1 cellular context compared by ENCODE assay signal in the genomic region with DNA sequence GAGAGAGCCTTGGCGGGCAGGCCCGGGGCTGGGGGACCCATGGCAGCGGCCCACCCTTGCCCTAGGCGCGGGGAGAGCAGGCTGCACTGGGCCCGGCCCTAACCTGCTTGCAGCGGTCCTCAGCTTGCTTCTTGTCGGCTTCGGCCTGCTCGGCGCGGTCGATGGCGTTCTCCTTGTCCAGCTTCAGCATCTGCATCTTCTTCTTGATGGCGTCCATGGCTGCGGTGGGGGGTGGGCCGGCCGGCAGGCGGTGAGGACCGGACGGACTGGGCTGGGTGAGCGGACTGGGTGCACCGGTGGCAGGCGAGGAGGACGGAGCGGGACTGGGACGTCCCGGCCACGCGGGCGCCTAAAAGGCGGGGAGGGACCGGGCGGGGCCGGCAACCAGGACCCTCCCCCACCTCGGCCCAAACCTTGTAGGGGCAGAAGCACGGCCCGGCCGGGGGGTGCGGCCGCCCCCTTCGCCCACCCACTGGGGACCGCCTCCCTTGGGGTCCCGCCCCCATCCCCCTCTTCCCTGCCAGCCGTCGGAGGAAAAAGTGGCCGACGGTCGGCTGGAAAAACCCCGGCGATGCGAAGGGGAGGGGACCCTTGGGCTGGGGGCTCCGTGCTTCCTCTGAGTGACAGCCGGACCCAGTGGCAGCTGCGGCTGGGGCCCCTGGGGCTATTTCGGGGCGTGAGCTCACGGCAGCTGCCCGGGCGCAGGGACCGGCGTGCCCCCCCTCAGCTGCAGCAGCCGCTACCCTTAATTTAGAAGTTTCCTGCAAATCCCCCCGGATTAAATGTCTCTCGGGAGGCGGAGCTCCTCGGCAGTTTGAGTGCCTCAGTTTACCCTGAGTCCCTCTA.
TF ChIP-seq lines count a peak whose summit lies in the region.

TPM2 (minus strand) TSS at position 325 of the 846 bp plus-strand sequence; CDS start at position 217, 108 bp downstream.

TF ChIP-seq in WTC11, 78 proteins besides CTCF, POLR2A, EP300 and RAD21 (continued from another document and continues in another):
- TF ChIP-seq STAT6 (CRISPR knock-in tag; conservative IDR thresholded peaks at IDR 0.05; ENCODE audit: low read depth) (no peak), NFYB (CRISPR knock-in tag; conservative IDR thresholded peaks at IDR 0.05; ENCODE audit: low read depth) (no peak), TCF7 (CRISPR knock-in tag; IDR thresholded peaks at IDR 0.05; ENCODE audit: low read depth) (no peak), EMX1 (CRISPR knock-in tag; IDR thresholded peaks at IDR 0.05) (no peak), NFE2L1 (CRISPR knock-in tag; IDR thresholded peaks at IDR 0.05) (0 out of 2 replicates have a peak, but pooled peaks have one; percentile 55), MXD4 (CRISPR knock-in tag; IDR thresholded peaks at IDR 0.05; ENCODE audit: borderline replicate concordance) (no peak), ZBTB21 (CRISPR knock-in tag; IDR thresholded peaks at IDR 0.05; ENCODE audit: borderline replicate concordance) (no peak; the same call in 1 of the 2 replicates), ATF2 (CRISPR knock-in tag; IDR thresholded peaks at IDR 0.05; ENCODE audit: borderline replicate concordance, low read depth) (no peak), JUN (CRISPR knock-in tag; IDR thresholded peaks at IDR 0.05) (no peak), TP53 (CRISPR knock-in tag; IDR thresholded peaks at IDR 0.05) (no peak; the same call in 1 of the 2 replicates), SMAD4 (CRISPR knock-in tag; IDR thresholded peaks at IDR 0.05) (no peak), FOXK1 (CRISPR knock-in tag; IDR thresholded peaks at IDR 0.05) (peak; percentile 32), ZNF671 (CRISPR knock-in tag; IDR thresholded peaks at IDR 0.05) (no peak), ATF1 (CRISPR knock-in tag; IDR thresholded peaks at IDR 0.05) (no peak), E2F5 (CRISPR knock-in tag; IDR thresholded peaks at IDR 0.05) (no peak; the same call in 1 of the 2 replicates), USF1 (CRISPR knock-in tag; IDR thresholded peaks at IDR 0.05) (no peak), CBFB (CRISPR knock-in tag; IDR thresholded peaks at IDR 0.05; ENCODE audit: low read depth) (no peak), GABPB1 (CRISPR knock-in tag; IDR thresholded peaks at IDR 0.05) (no peak), SOX15 (CRISPR knock-in tag; IDR thresholded peaks at IDR 0.05) (no peak), ESRRA (CRISPR knock-in tag; IDR thresholded peaks at IDR 0.05; ENCODE audit: borderline replicate concordance) (no peak), NR1H2 (CRISPR knock-in tag; IDR thresholded peaks at IDR 0.05) (no peak), ETV6 (CRISPR knock-in tag; IDR thresholded peaks at IDR 0.05) (peak; percentile 80), TEAD1 (CRISPR knock-in tag; IDR thresholded peaks at IDR 0.05) (peak; percentile 49; the same call in 1 of the 2 replicates), ZMAT4 (CRISPR knock-in tag; IDR thresholded peaks at IDR 0.05) (no peak), ZNF121 (CRISPR knock-in tag; IDR thresholded peaks at IDR 0.05) (0 out of 2 replicates have a peak, but pooled peaks have one; percentile 42), OVOL2 (CRISPR knock-in tag; IDR thresholded peaks at IDR 0.05; ENCODE audit: borderline replicate concordance) (no peak), USF2 (CRISPR knock-in tag; IDR thresholded peaks at IDR 0.05) (no peak; the same call in 1 of the 2 replicates), JAZF1 (CRISPR knock-in tag; IDR thresholded peaks at IDR 0.05) (no peak), FOXP1 (CRISPR knock-in tag; IDR thresholded peaks at IDR 0.05; ENCODE audit: borderline replicate concordance) (peak; percentile 89)
- TF ChIP-seq, protein P1, sequence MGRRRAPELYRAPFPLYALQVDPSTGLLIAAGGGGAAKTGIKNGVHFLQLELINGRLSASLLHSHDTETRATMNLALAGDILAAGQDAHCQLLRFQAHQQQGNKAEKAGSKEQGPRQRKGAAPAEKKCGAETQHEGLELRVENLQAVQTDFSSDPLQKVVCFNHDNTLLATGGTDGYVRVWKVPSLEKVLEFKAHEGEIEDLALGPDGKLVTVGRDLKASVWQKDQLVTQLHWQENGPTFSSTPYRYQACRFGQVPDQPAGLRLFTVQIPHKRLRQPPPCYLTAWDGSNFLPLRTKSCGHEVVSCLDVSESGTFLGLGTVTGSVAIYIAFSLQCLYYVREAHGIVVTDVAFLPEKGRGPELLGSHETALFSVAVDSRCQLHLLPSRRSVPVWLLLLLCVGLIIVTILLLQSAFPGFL (CRISPR knock-in tag; IDR thresholded peaks at IDR 0.05; ENCODE audit: borderline replicate concordance) = no peak
- TF ChIP-seq, protein P2, sequence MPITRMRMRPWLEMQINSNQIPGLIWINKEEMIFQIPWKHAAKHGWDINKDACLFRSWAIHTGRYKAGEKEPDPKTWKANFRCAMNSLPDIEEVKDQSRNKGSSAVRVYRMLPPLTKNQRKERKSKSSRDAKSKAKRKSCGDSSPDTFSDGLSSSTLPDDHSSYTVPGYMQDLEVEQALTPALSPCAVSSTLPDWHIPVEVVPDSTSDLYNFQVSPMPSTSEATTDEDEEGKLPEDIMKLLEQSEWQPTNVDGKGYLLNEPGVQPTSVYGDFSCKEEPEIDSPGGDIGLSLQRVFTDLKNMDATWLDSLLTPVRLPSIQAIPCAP (CRISPR knock-in tag; IDR thresholded peaks at IDR 0.05) = no peak
- TF ChIP-seq, protein P3, sequence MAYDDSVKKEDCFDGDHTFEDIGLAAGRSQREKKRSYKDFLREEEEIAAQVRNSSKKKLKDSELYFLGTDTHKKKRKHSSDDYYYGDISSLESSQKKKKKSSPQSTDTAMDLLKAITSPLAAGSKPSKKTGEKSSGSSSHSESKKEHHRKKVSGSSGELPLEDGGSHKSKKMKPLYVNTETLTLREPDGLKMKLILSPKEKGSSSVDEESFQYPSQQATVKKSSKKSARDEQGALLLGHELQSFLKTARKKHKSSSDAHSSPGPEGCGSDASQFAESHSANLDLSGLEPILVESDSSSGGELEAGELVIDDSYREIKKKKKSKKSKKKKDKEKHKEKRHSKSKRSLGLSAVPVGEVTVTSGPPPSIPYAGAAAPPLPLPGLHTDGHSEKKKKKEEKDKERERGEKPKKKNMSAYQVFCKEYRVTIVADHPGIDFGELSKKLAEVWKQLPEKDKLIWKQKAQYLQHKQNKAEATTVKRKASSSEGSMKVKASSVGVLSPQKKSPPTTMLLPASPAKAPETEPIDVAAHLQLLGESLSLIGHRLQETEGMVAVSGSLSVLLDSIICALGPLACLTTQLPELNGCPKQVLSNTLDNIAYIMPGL (CRISPR knock-in tag; IDR thresholded peaks at IDR 0.05) = peak; percentile 58; the same call in 1 of the 2 replicates
- TF ChIP-seq, protein P4, sequence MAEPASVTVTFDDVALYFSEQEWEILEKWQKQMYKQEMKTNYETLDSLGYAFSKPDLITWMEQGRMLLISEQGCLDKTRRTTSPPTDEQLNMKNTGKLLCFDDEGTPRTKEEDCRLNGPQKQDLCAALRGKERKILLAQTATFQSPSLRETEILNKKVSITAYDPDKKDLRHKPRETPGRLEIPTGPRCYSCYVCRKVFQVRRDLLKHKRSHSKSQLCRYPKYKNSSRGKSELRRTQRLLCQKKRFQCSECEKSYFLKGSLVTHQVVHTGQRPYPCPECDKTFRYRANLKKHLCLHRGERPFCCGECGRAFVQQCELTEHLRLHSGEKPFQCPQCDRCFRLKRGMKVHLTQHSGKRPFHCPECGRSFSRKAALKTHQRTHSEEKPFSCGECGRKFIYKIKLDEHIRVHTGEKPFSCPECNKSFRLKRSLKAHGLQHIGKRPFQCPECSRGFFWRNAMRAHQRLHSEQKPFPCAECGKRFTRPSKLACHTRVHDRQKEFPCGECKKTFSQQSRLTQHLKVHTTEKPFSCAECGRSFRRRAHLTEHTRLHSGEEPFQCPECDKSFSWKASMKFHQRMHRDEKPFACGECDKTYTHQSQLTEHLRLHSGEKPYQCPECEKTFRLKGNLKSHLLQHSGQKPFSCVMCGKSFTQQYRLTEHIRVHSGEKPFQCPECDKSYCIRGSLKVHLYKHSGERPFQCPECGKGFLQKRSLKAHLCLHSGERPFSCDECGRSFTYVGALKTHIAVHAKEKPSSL (CRISPR knock-in tag; conservative IDR thresholded peaks at IDR 0.05) = no peak
- TF ChIP-seq, protein P5, sequence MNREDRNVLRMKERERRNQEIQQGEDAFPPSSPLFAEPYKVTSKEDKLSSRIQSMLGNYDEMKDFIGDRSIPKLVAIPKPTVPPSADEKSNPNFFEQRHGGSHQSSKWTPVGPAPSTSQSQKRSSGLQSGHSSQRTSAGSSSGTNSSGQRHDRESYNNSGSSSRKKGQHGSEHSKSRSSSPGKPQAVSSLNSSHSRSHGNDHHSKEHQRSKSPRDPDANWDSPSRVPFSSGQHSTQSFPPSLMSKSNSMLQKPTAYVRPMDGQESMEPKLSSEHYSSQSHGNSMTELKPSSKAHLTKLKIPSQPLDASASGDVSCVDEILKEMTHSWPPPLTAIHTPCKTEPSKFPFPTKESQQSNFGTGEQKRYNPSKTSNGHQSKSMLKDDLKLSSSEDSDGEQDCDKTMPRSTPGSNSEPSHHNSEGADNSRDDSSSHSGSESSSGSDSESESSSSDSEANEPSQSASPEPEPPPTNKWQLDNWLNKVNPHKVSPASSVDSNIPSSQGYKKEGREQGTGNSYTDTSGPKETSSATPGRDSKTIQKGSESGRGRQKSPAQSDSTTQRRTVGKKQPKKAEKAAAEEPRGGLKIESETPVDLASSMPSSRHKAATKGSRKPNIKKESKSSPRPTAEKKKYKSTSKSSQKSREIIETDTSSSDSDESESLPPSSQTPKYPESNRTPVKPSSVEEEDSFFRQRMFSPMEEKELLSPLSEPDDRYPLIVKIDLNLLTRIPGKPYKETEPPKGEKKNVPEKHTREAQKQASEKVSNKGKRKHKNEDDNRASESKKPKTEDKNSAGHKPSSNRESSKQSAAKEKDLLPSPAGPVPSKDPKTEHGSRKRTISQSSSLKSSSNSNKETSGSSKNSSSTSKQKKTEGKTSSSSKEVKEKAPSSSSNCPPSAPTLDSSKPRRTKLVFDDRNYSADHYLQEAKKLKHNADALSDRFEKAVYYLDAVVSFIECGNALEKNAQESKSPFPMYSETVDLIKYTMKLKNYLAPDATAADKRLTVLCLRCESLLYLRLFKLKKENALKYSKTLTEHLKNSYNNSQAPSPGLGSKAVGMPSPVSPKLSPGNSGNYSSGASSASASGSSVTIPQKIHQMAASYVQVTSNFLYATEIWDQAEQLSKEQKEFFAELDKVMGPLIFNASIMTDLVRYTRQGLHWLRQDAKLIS (CRISPR knock-in tag; IDR thresholded peaks at IDR 0.05; ENCODE audit: borderline replicate concordance) = no peak
- TF ChIP-seq, protein P6, sequence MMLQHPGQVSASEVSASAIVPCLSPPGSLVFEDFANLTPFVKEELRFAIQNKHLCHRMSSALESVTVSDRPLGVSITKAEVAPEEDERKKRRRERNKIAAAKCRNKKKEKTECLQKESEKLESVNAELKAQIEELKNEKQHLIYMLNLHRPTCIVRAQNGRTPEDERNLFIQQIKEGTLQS (CRISPR knock-in tag; conservative IDR thresholded peaks at IDR 0.05) = no peak
